Comparison of ENCODE assay signal across 10 cellular contexts in genomic region chr13:41465215-41465907, GRCh38. TPM values are rescaled to one million over a fixed set of nuclear protein-coding genes. Genes with fewer than 3 reads are reported as not detected.
DNase-seq lines count a peak whose midpoint lies in the region; ATAC-seq and TF ChIP-seq lines count a peak whose summit lies in the region.
"Had no signal": no experiment of that assay in that cellular context is flagged by ENCODE, and none has a peak within 500 bp of the region (broad histone marks: within the 10 kb centered on the region; RNA-seq: fewer than 3 reads in every experiment).

No MANE protein-coding gene starts in this region.

- intact Hi-C loops in CD4-positive, alpha-beta memory T cell (cut with micrococcal nuclease) = loop anchor here (1.0 kb wide), 3 partner anchors 8 to 112 kb away; partner anchors contain the start of gene RGCC
- intact Hi-C loops in activated CD4-positive, alpha-beta memory T cell treated with anti-CD3 and anti-CD28 coated beads for 36 hours (cut with micrococcal nuclease) = loop anchor here (1.0 to 10.0 kb wide), 8 partner anchors 8 to 929 kb away; partner anchors contain the start of genes AKAP11, NAA16 and RGCC
- intact Hi-C loops in sciatic nerve (cut with DNase I) = no loop called here
- intact Hi-C loops in vagina (cut with DNase I) = no loop called here

- H3K9me3 Mint-ChIP-seq in CD4-positive, alpha-beta memory T cell = peaks cover 0 to 18% (median 0%) of the 10 kb centered on the region in 8 donors
- no peaks in the 10 kb centered on the region for H3K9me3 Mint-ChIP-seq in activated CD4-positive, alpha-beta memory T cell treated with anti-CD3 and anti-CD28 coated beads for 36 hours
- H3K9me3 Mint-ChIP-seq in effector memory CD8-positive, alpha-beta T cell = no peaks in the 10 kb centered on the region

- H3K36me3 Mint-ChIP-seq in CD4-positive, alpha-beta memory T cell = peaks cover 64 to 86% of the 10 kb centered on the region in 2 donors
- H3K36me3 Mint-ChIP-seq in activated CD4-positive, alpha-beta memory T cell treated with anti-CD3 and anti-CD28 coated beads for 36 hours = peaks cover 69% of the 10 kb centered on the region
- H3K36me3 Mint-ChIP-seq in effector memory CD8-positive, alpha-beta T cell (ENCODE audit: insufficient read depth) = peaks cover 98% of the 10 kb centered on the region

- H3K27ac Mint-ChIP-seq in CD4-positive, alpha-beta memory T cell = peak overlapping the region; percentile 97 to 100 (median 99)
- H3K27ac Mint-ChIP-seq in activated CD4-positive, alpha-beta memory T cell treated with anti-CD3 and anti-CD28 coated beads for 36 hours = peak overlapping the region; percentile 97
- H3K27ac Mint-ChIP-seq in effector memory CD8-positive, alpha-beta T cell = peak overlapping the region; percentile 88 to 97

- H3K4me1 ChIP-seq in CD4-positive, alpha-beta memory T cell (ENCODE audit: insufficient read depth, low read length) = peaks cover 93% of the 10 kb centered on the region
- peaks cover 12% of the 10 kb centered on the region for H3K4me1 ChIP-seq in vagina

- H3K4me3 Mint-ChIP-seq in CD4-positive, alpha-beta memory T cell = peak overlapping the region; percentile 88 to 94 (median 92)
- peak overlapping the region; percentile 66 for H3K4me3 Mint-ChIP-seq in activated CD4-positive, alpha-beta memory T cell treated with anti-CD3 and anti-CD28 coated beads for 36 hours
- peak overlapping the region; percentile 78 to 89 for H3K4me3 Mint-ChIP-seq in effector memory CD8-positive, alpha-beta T cell

- peak overlapping the region; percentile 88 for H3K27ac ChIP-seq in CD4-positive, alpha-beta memory T cell (ENCODE audit: low read depth, low read length)
- H3K27ac ChIP-seq in KOPT-K1 (ENCODE audit: low read depth, low read length, poor library complexity, severe bottlenecking) (peak overlapping the region; percentile 91), vagina (peak overlapping the region; percentile 49)

- H3K9me3 ChIP-seq in CD4-positive, alpha-beta memory T cell (ENCODE audit: control insufficient read depth in 1 of 2, low read length in 2 of 2) = no peaks in the 10 kb centered on the region
- H3K9me3 ChIP-seq in KOPT-K1 (ENCODE audit: insufficient read depth, low read length, poor library complexity, severe bottlenecking) (no peaks in the 10 kb centered on the region), vagina (no peaks in the 10 kb centered on the region)
- H3K9me3 ChIP-seq: tibial artery had no signal

- TF ChIP-seq POLR2A in vagina (IDR thresholded peaks at IDR 0.05) = no peak

- POLR2A ChIA-PET in CD4-positive, alpha-beta memory T cell (lab: Charles Lee; ENCODE audit: partially characterized antibody) = interaction anchor here (0.6 to 8.3 kb wide), 21 partner anchors 7 to 927 kb away, joined by 3 to 130 read pairs (median 4); partner anchors contain the start of gene RGCC
- POLR2A ChIA-PET in activated CD4-positive, alpha-beta memory T cell treated with anti-CD3 and anti-CD28 coated beads for 36 hours (lab: Charles Lee) = interaction anchor here (0.9 to 4.2 kb wide), 4 partner anchors 9 to 109 kb away, joined by 3 to 40 read pairs (median 16); partner anchors contain the start of gene RGCC

- ATAC-seq in GM21526 (IDR thresholded peaks at IDR 0.05; ENCODE audit: low FRiP score, unreplicated experiment) = peak; percentile 86
- ATAC-seq in effector memory CD8-positive, alpha-beta T cell (replicated peaks) = peak; percentile 77
- ATAC-seq in sciatic nerve = peak; percentile 70

- CTCF ChIA-PET in CD4-positive, alpha-beta memory T cell (lab: Charles Lee; ENCODE audit: partially characterized antibody) = interaction anchor here (0.6 to 3.4 kb wide), 7 partner anchors 9 to 187 kb away, joined by 3 to 21 read pairs (median 5); no protein-coding TSS in a partner anchor
- CTCF ChIA-PET in activated CD4-positive, alpha-beta memory T cell treated with anti-CD3 and anti-CD28 coated beads for 36 hours (lab: Charles Lee) = interaction anchor here (1.3 kb wide), 3 partner anchors 8 to 90 kb away, joined by 3 to 5 read pairs (median 3); partner anchors contain the start of gene RGCC

- H3K4me3 ChIP-seq in CD4-positive, alpha-beta memory T cell (ENCODE audit: low read length in 2 of 2) = peak overlapping the region; percentile 11 to 52
- H3K4me3 ChIP-seq in vagina = no peak overlapping the region
- H3K4me3 ChIP-seq: tibial artery had no signal

- DNase-seq in CD4-positive, alpha-beta memory T cell = peak; percentile 88 to 96 (median 90)
- DNase-seq in activated CD4-positive, alpha-beta memory T cell treated with anti-CD3 and anti-CD28 coated beads for 36 hours = peak; percentile 96
- DNase-seq in effector memory CD8-positive, alpha-beta T cell = peak; percentile 81 to 87 (median 81)
- no peak for DNase-seq in sciatic nerve (ENCODE audit: low spot score)
- no peak for DNase-seq in vagina (ENCODE audit: extremely low spot score in 2 of 2)
- no peak for DNase-seq in NCI-H1092 treated with DMSO at 0.1 percent for 48 hours (lab: John Stamatoyannopoulos, UW)

- peaks cover 0 to 3% of the 10 kb centered on the region in 2 donors for H3K27me3 Mint-ChIP-seq in CD4-positive, alpha-beta memory T cell
- H3K27me3 Mint-ChIP-seq in activated CD4-positive, alpha-beta memory T cell treated with anti-CD3 and anti-CD28 coated beads for 36 hours = no peaks in the 10 kb centered on the region
- no peaks in the 10 kb centered on the region for H3K27me3 Mint-ChIP-seq in effector memory CD8-positive, alpha-beta T cell

- H3K36me3 ChIP-seq in CD4-positive, alpha-beta memory T cell (ENCODE audit: insufficient read depth, low read length) = peaks cover 34% of the 10 kb centered on the region
- peaks cover 33% of the 10 kb centered on the region for H3K36me3 ChIP-seq in KOPT-K1 (ENCODE audit: insufficient read depth, low read length)
- H3K36me3 ChIP-seq in vagina = peaks cover 0 to 18% of the 10 kb centered on the region in 2 donors

- no peak for TF ChIP-seq CTCF in vagina (IDR thresholded peaks at IDR 0.05)

- no peaks in the 10 kb centered on the region for H3K27me3 ChIP-seq in CD4-positive, alpha-beta memory T cell (ENCODE audit: insufficient read depth, low read length)
- no peaks in the 10 kb centered on the region for H3K27me3 ChIP-seq in vagina
- H3K27me3 ChIP-seq: tibial artery had no signal

- H3K4me1 Mint-ChIP-seq in CD4-positive, alpha-beta memory T cell = peaks cover 75 to 98% (median 85%) of the 10 kb centered on the region in 4 donors
- H3K4me1 Mint-ChIP-seq in activated CD4-positive, alpha-beta memory T cell treated with anti-CD3 and anti-CD28 coated beads for 36 hours (ENCODE audit: low read depth) = peaks cover 92% of the 10 kb centered on the region
- H3K4me1 Mint-ChIP-seq in effector memory CD8-positive, alpha-beta T cell (ENCODE audit: low read depth in 2 of 2) = peaks cover 57 to 70% of the 10 kb centered on the region in 2 donors

RNA-seq across cellular contexts. Expression of gene RGCC, which starts 8.0 kb away (rescaled TPM):
- total RNA-seq in CD4-positive, alpha-beta memory T cell = 100 to 1,000 TPM; 146 to 154 TPM
- polyA plus RNA-seq in CD4-positive, alpha-beta memory T cell = 100 to 1,000 TPM; 137 to 156 TPM
- 10 to 100 TPM; 94.8 to 96.8 TPM for total RNA-seq in activated CD4-positive, alpha-beta memory T cell treated with anti-CD3 and anti-CD28 coated beads for 36 hours
- total RNA-seq in sciatic nerve (138 TPM), vagina (212 TPM)
- polyA plus RNA-seq: H1 had no signal

Comparison
In these comparisons a context has a peak if more than half of its experiments do, and no peak if none do; other contexts are left out.
1. DNase-seq: peak in CD4-positive, alpha-beta memory T cell (5 of 5), activated CD4-positive, alpha-beta memory T cell treated with anti-CD3 and anti-CD28 coated beads for 36 hours (single experiment) and effector memory CD8-positive, alpha-beta T cell (3 of 3); none in sciatic nerve (single experiment), vagina (0 of 2) and NCI-H1092 treated with DMSO at 0.1 percent for 48 hours (single experiment).
2. H3K4me3 ChIP-seq: peak in CD4-positive, alpha-beta memory T cell (2 of 2); none in vagina (0 of 2).
3. intact Hi-C loops: an anchor here in CD4-positive, alpha-beta memory T cell (1.0 kb wide) and activated CD4-positive, alpha-beta memory T cell treated with anti-CD3 and anti-CD28 coated beads for 36 hours (1.0 to 10.0 kb wide); none called in sciatic nerve and vagina.
4. Peak in every context shown above with its lines, with median percentiles within 50 percentile points of each other: H3K27ac ChIP-seq, H3K27ac Mint-ChIP-seq, H3K4me3 Mint-ChIP-seq and ATAC-seq.